ENCODE assay signal across 8 cellular contexts in the genomic region with DNA sequence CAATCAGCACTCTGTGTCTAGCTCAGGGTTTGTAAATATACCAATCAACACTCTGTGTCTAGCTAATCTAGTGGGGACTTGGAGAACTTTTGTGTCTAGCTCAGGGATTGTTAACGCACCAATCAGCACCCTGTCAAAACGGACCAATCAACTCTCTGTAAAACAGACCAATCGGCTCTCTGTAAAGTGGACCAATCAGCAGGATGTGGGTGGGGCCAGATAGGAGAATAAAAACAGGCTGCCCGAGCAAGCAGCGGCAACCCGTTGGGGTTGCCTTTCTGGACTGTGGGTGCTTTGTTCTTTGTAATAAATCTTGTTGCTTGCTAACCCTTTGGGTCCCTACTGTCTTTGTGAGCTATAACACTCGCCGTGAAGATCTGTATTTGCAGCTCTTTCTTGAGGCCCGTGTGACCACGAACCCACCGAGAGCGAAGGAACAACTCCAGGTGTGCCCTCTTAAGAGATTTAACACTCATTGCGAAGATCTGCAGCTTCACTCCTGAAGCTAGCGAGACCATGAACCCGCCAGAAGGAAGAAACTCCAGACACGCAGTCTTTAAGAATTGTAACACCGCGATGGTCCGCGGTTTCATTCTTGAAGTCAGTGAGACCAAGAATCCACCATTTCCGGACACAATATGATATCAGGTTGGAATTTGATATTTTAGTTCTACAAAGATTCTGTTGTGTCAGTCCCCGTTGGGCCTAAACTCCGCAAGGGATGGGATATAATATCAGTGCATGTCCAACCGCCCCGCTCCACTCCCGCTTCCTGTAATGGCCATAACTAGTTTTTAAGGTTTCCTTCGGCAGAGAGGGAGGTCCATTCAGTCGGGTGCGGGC. TPM values are rescaled to one million over a fixed set of nuclear protein-coding genes. Genes with fewer than 3 reads are reported as not detected.
A peak's percentile ranks its signal among the peaks of the same experiment; 100 is the strongest.
DNase-seq lines count a peak whose midpoint lies in the region; ATAC-seq and TF ChIP-seq lines count a peak whose summit lies in the region.

No MANE protein-coding gene starts in this region.

- peaks cover 3% of the 10 kb centered on the region for H3K9me3 ChIP-seq in iPS-15b (ENCODE audit: control insufficient read depth, insufficient read depth, low read length)

- peak overlapping the region; percentile 97 for H3K4me3 Mint-ChIP-seq in activated CD8-positive, alpha-beta T cell treated with anti-CD3 and anti-CD28 coated beads, Interleukin-2, amount 10 ng/mL, durations not matched to agents 7 days and 5 days
- peak overlapping the region; percentile 88 for H3K4me3 Mint-ChIP-seq in stimulated activated effector memory CD8-positive, alpha-beta T cell treated with anti-CD3 and anti-CD28 coated beads, Interleukin-12 subunit alpha, Interleukin-12 subunit beta, amount 100 ng/mL, for 72 hours

- TF ChIP-seq CTCF in HFF-Myc (IDR thresholded peaks at IDR 0.05; ENCODE audit: low read depth, low read length, missing control alignments) = no peak

- no peaks in the 10 kb centered on the region for H3K27me3 ChIP-seq in iPS-15b (ENCODE audit: control insufficient read depth, insufficient read depth, low read length)

- no peaks in the 10 kb centered on the region for H3K27me3 Mint-ChIP-seq in activated CD8-positive, alpha-beta T cell treated with anti-CD3 and anti-CD28 coated beads, Interleukin-2, amount 10 ng/mL, durations not matched to agents 7 days and 5 days (ENCODE audit: low read depth)

- ATAC-seq in activated CD8-positive, alpha-beta T cell treated with anti-CD3 and anti-CD28 coated beads, Interleukin-2, amount 10 ng/mL, durations not matched to agents 7 days and 5 days = no peak
- no peak for ATAC-seq in stimulated activated effector memory CD8-positive, alpha-beta T cell treated with anti-CD3 and anti-CD28 coated beads, Interleukin-12 subunit alpha, Interleukin-12 subunit beta, amount 100 ng/mL, for 72 hours
- ATAC-seq in GM19328 (IDR thresholded peaks at IDR 0.05; ENCODE audit: unreplicated experiment) = no peak
- ATAC-seq in HG02678 (IDR thresholded peaks at IDR 0.05; ENCODE audit: unreplicated experiment) = no peak

- H3K4me3 ChIP-seq in HFF-Myc (replicated peaks; ENCODE audit: low read depth, low read length) (peak overlapping the region; percentile 83), iPS-15b (ENCODE audit: low read depth, low read length) (peak overlapping the region; percentile 37)

- H3K4me1 Mint-ChIP-seq in activated CD8-positive, alpha-beta T cell treated with anti-CD3 and anti-CD28 coated beads, Interleukin-2, amount 10 ng/mL, durations not matched to agents 7 days and 5 days (ENCODE audit: low read depth) = peaks cover 33% of the 10 kb centered on the region
- peaks cover 21% of the 10 kb centered on the region for H3K4me1 Mint-ChIP-seq in stimulated activated effector memory CD8-positive, alpha-beta T cell treated with anti-CD3 and anti-CD28 coated beads, Interleukin-12 subunit alpha, Interleukin-12 subunit beta, amount 100 ng/mL, for 72 hours

- peaks cover 3% of the 10 kb centered on the region for H3K4me1 ChIP-seq in iPS-15b (ENCODE audit: control insufficient read depth, insufficient read depth, low read length)

- H3K36me3 Mint-ChIP-seq in activated CD8-positive, alpha-beta T cell treated with anti-CD3 and anti-CD28 coated beads, Interleukin-2, amount 10 ng/mL, durations not matched to agents 7 days and 5 days (ENCODE audit: low read depth) = peaks cover 4% of the 10 kb centered on the region
- H3K36me3 Mint-ChIP-seq in stimulated activated effector memory CD8-positive, alpha-beta T cell treated with anti-CD3 and anti-CD28 coated beads, Interleukin-12 subunit alpha, Interleukin-12 subunit beta, amount 100 ng/mL, for 72 hours = no peaks in the 10 kb centered on the region

- CTCF ChIA-PET in activated CD8-positive, alpha-beta T cell treated with anti-CD3 and anti-CD28 coated beads, Interleukin-2, amount 10 ng/mL, durations not matched to agents 7 days and 5 days (lab: Charles Lee) = interaction anchor here (1.0 to 1.2 kb wide), 2 partner anchors 20 to 22 kb away, joined by 3 read pairs; no protein-coding TSS in a partner anchor

- POLR2A ChIA-PET in activated CD8-positive, alpha-beta T cell treated with anti-CD3 and anti-CD28 coated beads, Interleukin-2, amount 10 ng/mL, durations not matched to agents 7 days and 5 days (lab: Charles Lee) = interaction anchor here (1.9 kb wide), 1 partner anchor 32 kb away, joined by 8 read pairs; the partner anchor contains the start of gene EXOSC3

- no peak overlapping the region for H3K9ac ChIP-seq in iPS-15b (ENCODE audit: low read depth, low read length)

- DNase-seq in HFF-Myc (ENCODE audit: extremely low read depth, low read depth) = no peak
- DNase-seq in activated CD8-positive, alpha-beta T cell treated with anti-CD3 and anti-CD28 coated beads, Interleukin-2, amount 10 ng/mL, durations not matched to agents 7 days and 5 days = no peak
- no peak for DNase-seq in stimulated activated effector memory CD8-positive, alpha-beta T cell treated with anti-CD3 and anti-CD28 coated beads, Interleukin-12 subunit alpha, Interleukin-12 subunit beta, amount 100 ng/mL, for 72 hours (ENCODE audit: low spot score in 2 of 2)
- DNase-seq in NCI-H345 (lab: John Stamatoyannopoulos, UW) = no peak
- DNase-seq in dedifferentiated amniotic fluid mesenchymal stem cell (ENCODE audit: extremely low spot score) = no peak

- peak overlapping the region; percentile 93 for H3K27ac Mint-ChIP-seq in activated CD8-positive, alpha-beta T cell treated with anti-CD3 and anti-CD28 coated beads, Interleukin-2, amount 10 ng/mL, durations not matched to agents 7 days and 5 days
- H3K27ac Mint-ChIP-seq in stimulated activated effector memory CD8-positive, alpha-beta T cell treated with anti-CD3 and anti-CD28 coated beads, Interleukin-12 subunit alpha, Interleukin-12 subunit beta, amount 100 ng/mL, for 72 hours = peak overlapping the region; percentile 98

- no peaks in the 10 kb centered on the region for H3K36me3 ChIP-seq in iPS-15b (ENCODE audit: control insufficient read depth, insufficient read depth, low read length)

- H3K9me3 Mint-ChIP-seq in activated CD8-positive, alpha-beta T cell treated with anti-CD3 and anti-CD28 coated beads, Interleukin-2, amount 10 ng/mL, durations not matched to agents 7 days and 5 days (ENCODE audit: insufficient read depth) = no peaks in the 10 kb centered on the region
- no peaks in the 10 kb centered on the region for H3K9me3 Mint-ChIP-seq in stimulated activated effector memory CD8-positive, alpha-beta T cell treated with anti-CD3 and anti-CD28 coated beads, Interleukin-12 subunit alpha, Interleukin-12 subunit beta, amount 100 ng/mL, for 72 hours

RNA-seq across cellular contexts. Expression of gene TRMT10B, which starts 0.7 kb away (rescaled TPM):
- 10 to 100 TPM; 11.4 to 12.9 TPM for total RNA-seq in activated CD8-positive, alpha-beta T cell treated with anti-CD3 and anti-CD28 coated beads, Interleukin-2, amount 10 ng/mL, durations not matched to agents 7 days and 5 days

RNA-seq across cellular contexts. Expression of gene EXOSC3, which starts 32.0 kb away (rescaled TPM):
- total RNA-seq in activated CD8-positive, alpha-beta T cell treated with anti-CD3 and anti-CD28 coated beads, Interleukin-2, amount 10 ng/mL, durations not matched to agents 7 days and 5 days = 10 to 100 TPM; 86.0 to 88.4 TPM

RNA-seq across cellular contexts. Expression of gene DCAF10, which starts 47.7 kb away (rescaled TPM):
- total RNA-seq in activated CD8-positive, alpha-beta T cell treated with anti-CD3 and anti-CD28 coated beads, Interleukin-2, amount 10 ng/mL, durations not matched to agents 7 days and 5 days = 10 to 100 TPM; 19.7 to 21.2 TPM
